ENCODE assay signal across 15 cellular contexts in the genomic region with DNA sequence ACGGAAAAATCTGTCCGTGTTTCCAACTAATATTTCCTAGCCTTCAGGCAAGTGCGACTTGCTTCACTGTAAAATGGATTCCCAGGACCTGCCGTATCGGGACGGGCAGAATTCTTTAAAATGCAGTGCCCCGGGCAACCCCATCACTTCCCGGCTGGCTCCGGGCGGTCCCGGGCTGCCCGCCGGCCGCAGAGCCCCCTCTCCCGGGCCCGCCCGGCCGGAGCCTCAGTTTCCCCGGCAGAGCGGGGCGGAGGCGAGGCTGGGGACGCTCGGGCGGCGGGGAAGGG.
DNase-seq lines count a peak whose midpoint lies in the region; TF ChIP-seq lines count a peak whose summit lies in the region.
"Had no signal": no experiment of that assay in that cellular context is flagged by ENCODE, and none has a peak within 500 bp of the region (broad histone marks: within the 10 kb centered on the region; RNA-seq: fewer than 3 reads in every experiment).

No MANE protein-coding gene starts in this region.

- H3K27ac ChIP-seq in SK-N-MC = peak overlapping the region; percentile 72
- H3K27ac ChIP-seq in endodermal cell (ENCODE audit: low read depth, low read length) = no peak overlapping the region
- peak overlapping the region; percentile 99 to 100 for H3K27ac ChIP-seq in tibial artery
- H3K27ac ChIP-seq: brain microvascular endothelial cell had no signal

- H3K4me3 Mint-ChIP-seq in endodermal cell = peak overlapping the region; percentile 25
- H3K4me3 Mint-ChIP-seq: activated T-helper 1 cell treated with anti-CD3 and anti-CD28 coated beads, Interleukin-12 subunit alpha, Interleukin-12 subunit beta, Interleukin-2, Interleukin-4 antibody, amounts not matched to agents 30 ng/mL and 10 ng/mL and 1 ng/mL, durations not matched to agents 14 hours and 24 hours and 36 hours; CD4-positive, alpha-beta memory T cell had no signal

- TF ChIP-seq CTCF in endodermal cell (conservative IDR thresholded peaks at IDR 0.05) (no peak), tibial artery (IDR thresholded peaks at IDR 0.05) (no peak)

- DNase-seq in SK-N-MC (ENCODE audit: low read depth, low spot score) = no peak
- no peak for DNase-seq in endodermal cell
- no peak for DNase-seq in tibial artery
- no peak for DNase-seq in NCI-H82 treated with DMSO at 0.1 percent for 48 hours (lab: John Stamatoyannopoulos, UW; ENCODE audit: unreplicated experiment)
- DNase-seq in activated CD8-positive, alpha-beta memory T cell treated with anti-CD3 and anti-CD28 coated beads, Interleukin-2, amount 50 U/mL, for 4 hours = no peak
- no peak for DNase-seq in DMS 273 treated with DMSO at 0.1 percent for 48 hours (lab: John Stamatoyannopoulos, UW)
- DNase-seq: activated CD4-positive, alpha-beta T cell treated with anti-CD3 and anti-CD28 coated beads for 4 hours; brain microvascular endothelial cell; CD4-positive, alpha-beta memory T cell; GDM1; NCI-H226; stimulated activated naive CD8-positive, alpha-beta T cell treated with anti-CD3 and anti-CD28 coated beads, Interleukin-15, Interleukin-2, amounts not matched to agents 100 U/mL and 50 U/mL, for 24 hours; T-helper 1 cell had no signal

- WGBS in endodermal cell (ENCODE audit: insufficient coverage in 1 of 2, insufficient read length in 1 of 2), 2 experiments = 59 to 78% methylated on average over 5 to 26 of the region's 26 CpGs

- H3K9me3 ChIP-seq in SK-N-MC (ENCODE audit: low read depth, low read length) (no peaks in the 10 kb centered on the region), endodermal cell (ENCODE audit: control insufficient read depth, low read length) (no peaks in the 10 kb centered on the region), mucosa of stomach (ENCODE audit: control insufficient read depth, low read length) (no peaks in the 10 kb centered on the region), tibial artery (no peaks in the 10 kb centered on the region)

- no peak overlapping the region for H3K4me3 ChIP-seq in SK-N-MC
- H3K4me3 ChIP-seq in endodermal cell (ENCODE audit: low read length) = no peak overlapping the region
- H3K4me3 ChIP-seq in mucosa of stomach (ENCODE audit: low read length) = no peak overlapping the region
- H3K4me3 ChIP-seq in tibial artery = peak overlapping the region in 1 of 2 donors; percentile 7

- H3K36me3 ChIP-seq in SK-N-MC (ENCODE audit: insufficient read depth, low read length) (no peaks in the 10 kb centered on the region), endodermal cell (ENCODE audit: control insufficient read depth, insufficient read depth, low read length) (no peaks in the 10 kb centered on the region), mucosa of stomach (ENCODE audit: control insufficient read depth, insufficient read depth, low read length) (peaks cover 3% of the 10 kb centered on the region), tibial artery (peaks cover 0 to 7% (median 0%) of the 10 kb centered on the region in 3 donors)
- H3K36me3 ChIP-seq: brain microvascular endothelial cell had no signal

- no peaks in the 10 kb centered on the region for H3K36me3 Mint-ChIP-seq in endodermal cell (ENCODE audit: low read depth)

- no peak overlapping the region for H3K27ac Mint-ChIP-seq in endodermal cell
- H3K27ac Mint-ChIP-seq: activated T-helper 1 cell treated with anti-CD3 and anti-CD28 coated beads, Interleukin-12 subunit alpha, Interleukin-12 subunit beta, Interleukin-2, Interleukin-4 antibody, amounts not matched to agents 30 ng/mL and 10 ng/mL and 1 ng/mL, durations not matched to agents 14 hours and 24 hours and 36 hours had no signal

- H3K27me3 Mint-ChIP-seq in endodermal cell (ENCODE audit: insufficient read depth) = peaks cover 46% of the 10 kb centered on the region
- H3K27me3 Mint-ChIP-seq: CD4-positive, alpha-beta memory T cell had no signal

- no peaks in the 10 kb centered on the region for H3K4me1 ChIP-seq in endodermal cell (ENCODE audit: control insufficient read depth, insufficient read depth, low read length)
- peaks cover 84% of the 10 kb centered on the region for H3K4me1 ChIP-seq in mucosa of stomach (ENCODE audit: control insufficient read depth, insufficient read depth, low read length)
- peaks cover 4 to 98% (median 74%) of the 10 kb centered on the region in 4 donors for H3K4me1 ChIP-seq in tibial artery

- no peaks in the 10 kb centered on the region for H3K9me3 Mint-ChIP-seq in endodermal cell
- H3K9me3 Mint-ChIP-seq: activated T-helper 1 cell treated with anti-CD3 and anti-CD28 coated beads, Interleukin-12 subunit alpha, Interleukin-12 subunit beta, Interleukin-2, Interleukin-4 antibody, amounts not matched to agents 30 ng/mL and 10 ng/mL and 1 ng/mL, durations not matched to agents 14 hours and 24 hours and 36 hours; CD4-positive, alpha-beta memory T cell had no signal

- peaks cover 6% of the 10 kb centered on the region for H3K4me1 Mint-ChIP-seq in endodermal cell

- peaks cover 71% of the 10 kb centered on the region for H3K27me3 ChIP-seq in endodermal cell (ENCODE audit: control insufficient read depth, insufficient read depth, low read length, poor library complexity, severe bottlenecking)
- no peaks in the 10 kb centered on the region for H3K27me3 ChIP-seq in mucosa of stomach (ENCODE audit: control insufficient read depth, insufficient read depth, low read length)
- no peaks in the 10 kb centered on the region for H3K27me3 ChIP-seq in tibial artery
- H3K27me3 ChIP-seq: brain microvascular endothelial cell had no signal

- H3K9ac ChIP-seq in SK-N-MC (ENCODE audit: insufficient read length) (no peak overlapping the region), endodermal cell (ENCODE audit: extremely low read depth, low read length, poor library complexity, severe bottlenecking) (peak overlapping the region; percentile 11), mucosa of stomach (ENCODE audit: low read length) (peak overlapping the region; percentile 51)

- intact Hi-C loops in tibial artery (cut with DNase I; ENCODE audit: low total_unique reads) = no loop called here
